ENCODE assay signal across 23 cellular contexts in genomic region chr3:110210261-110210660, GRCh38.
"Had no signal": no experiment of that assay in that cellular context is flagged by ENCODE, and none has a peak within 500 bp of the region (broad histone marks: within the 10 kb centered on the region; RNA-seq: fewer than 3 reads in every experiment).

No MANE protein-coding gene starts in this region.

- H3K27ac ChIP-seq: colonic mucosa, coronary artery, dorsolateral prefrontal cortex, epithelial cell of prostate, esophagus muscularis mucosa, esophagus squamous epithelium, foreskin keratinocyte, gastroesophageal sphincter, heart left ventricle, heart right ventricle had no signal

- H3K9me3 ChIP-seq: colonic mucosa, esophagus squamous epithelium, gastroesophageal sphincter had no signal

- H3K36me3 ChIP-seq: colonic mucosa, esophagus muscularis mucosa, esophagus squamous epithelium, gastroesophageal sphincter, heart left ventricle, heart right ventricle had no signal

- H3K27me3 ChIP-seq: colonic mucosa, dorsolateral prefrontal cortex, esophagus muscularis mucosa, esophagus squamous epithelium, foreskin keratinocyte, gastroesophageal sphincter, heart left ventricle, heart right ventricle had no signal

- H3K4me3 ChIP-seq: colonic mucosa, coronary artery, dorsolateral prefrontal cortex, esophagus muscularis mucosa, esophagus squamous epithelium, gastroesophageal sphincter, heart left ventricle, heart right ventricle had no signal

- ATAC-seq: effector memory CD8-positive, alpha-beta T cell; esophagus mucosa; foreskin keratinocyte; gastroesophageal sphincter; heart left ventricle; heart right ventricle had no signal

- H3K4me1 ChIP-seq: colonic mucosa, esophagus muscularis mucosa, esophagus squamous epithelium, foreskin keratinocyte, gastroesophageal sphincter, heart left ventricle, heart right ventricle had no signal

- DNase-seq: colonic mucosa; cortex of kidney; dermis blood vessel endothelial cell; dorsolateral prefrontal cortex; effector CD4-positive, alpha-beta T cell; effector CD8-positive, alpha-beta T cell; effector memory CD4-positive, alpha-beta T cell; effector memory CD8-positive, alpha-beta T cell; endodermal cell; erythroblast; esophagus squamous epithelium; foreskin fibroblast; foreskin keratinocyte; foreskin melanocyte; glutamatergic neuron; head of caudate nucleus; heart left ventricle; heart right ventricle had no signal
